In the genomic region with DNA sequence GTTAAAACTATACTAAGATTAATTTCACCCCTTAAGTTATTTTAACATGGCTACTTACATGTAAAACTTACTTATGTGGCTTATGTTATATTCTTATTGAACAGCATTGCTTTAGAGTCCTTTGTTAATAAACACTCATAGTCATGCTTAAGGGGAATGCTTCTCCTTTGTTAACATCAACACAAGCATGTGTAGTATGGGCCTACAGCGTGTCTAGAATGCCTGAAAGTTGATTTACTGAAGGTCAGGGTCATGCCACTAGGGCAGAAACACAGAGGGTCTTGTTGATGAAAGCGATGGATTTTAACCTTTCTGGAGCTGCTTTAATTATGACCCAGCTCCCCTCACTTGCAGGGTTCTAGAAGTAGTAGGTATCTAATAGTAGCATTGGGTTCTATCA, we compare ENCODE assay signal across 6 cellular contexts.
"Had no signal": no experiment of that assay in that cellular context is flagged by ENCODE, and none has a peak within 500 bp of the region (broad histone marks: within the 10 kb centered on the region; RNA-seq: fewer than 3 reads in every experiment).

No MANE protein-coding gene starts in this region.

- ATAC-seq: GM23338 had no signal

- H3K4me2 ChIP-seq: GM23338 had no signal

- FAIRE-seq: H1, H54, HTR-8/SVneo had no signal

- DNase-seq: H9, HCEC 1CT had no signal

- H3K4me3 ChIP-seq: GM23338 had no signal

- H2AFZ ChIP-seq: GM23338 had no signal
